ENCODE assay signal across 8 cellular contexts in genomic region chr10:95767884-95768556, GRCh38.
DNase-seq lines count a peak whose midpoint lies in the region; ATAC-seq and TF ChIP-seq lines count a peak whose summit lies in the region.

No MANE protein-coding gene starts in this region.

- TF ChIP-seq CTCF in fibroblast of pulmonary artery (IDR thresholded peaks at IDR 0.05; ENCODE audit: low read length, missing control alignments), result no peak

- no peak overlapping the region for H3K4me3 ChIP-seq in fibroblast of pulmonary artery (replicated peaks; ENCODE audit: low read depth, low read length)

- DNase-seq in CD1c-positive myeloid dendritic cell (ENCODE audit: extremely low spot score) (peak; percentile 91), fibroblast of pulmonary artery (ENCODE audit: low read depth) (peak; percentile 78), NCI-H82 treated with DMSO at 0.1 percent for 48 hours (lab: John Stamatoyannopoulos, UW; ENCODE audit: unreplicated experiment) (no peak), GM03348 (ENCODE audit: low spot score) (no peak), NCI-H1930 (lab: John Stamatoyannopoulos, UW) (no peak), GM19240 (ENCODE audit: insufficient read length, low spot score) (no peak)

- ATAC-seq in GM21390 (IDR thresholded peaks at IDR 0.05; ENCODE audit: unreplicated experiment) (peak; percentile 84), HG03571 (IDR thresholded peaks at IDR 0.05; ENCODE audit: unreplicated experiment) (peak; percentile 84)

Comparison
In these comparisons a context has a peak if more than half of its experiments do, and no peak if none do; other contexts are left out.
1. DNase-seq: peak in CD1c-positive myeloid dendritic cell (single experiment) and fibroblast of pulmonary artery (single experiment); none in NCI-H82 treated with DMSO at 0.1 percent for 48 hours (single experiment), GM03348 (single experiment), NCI-H1930 (0 of 2) and GM19240 (single experiment).